In the genomic region with DNA sequence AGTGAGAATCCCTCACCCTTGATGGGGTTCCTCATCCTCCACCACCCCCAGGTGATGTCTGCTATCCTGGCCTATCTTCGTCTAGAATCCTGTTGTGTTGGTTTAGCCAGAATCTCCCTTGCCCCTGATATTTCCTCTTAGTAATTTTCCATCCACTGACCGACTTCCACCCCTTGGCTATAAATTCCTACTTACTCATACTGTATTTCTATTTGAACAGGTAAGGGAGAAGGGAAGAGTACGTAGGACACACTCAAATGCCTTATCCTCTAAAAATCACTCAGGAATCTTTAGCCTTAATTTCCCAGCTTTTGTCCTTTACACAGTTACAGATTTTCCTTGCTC, we compare ENCODE assay signal across 7 cellular contexts. TPM values are rescaled to one million over a fixed set of nuclear protein-coding genes. Genes with fewer than 3 reads are reported as not detected.
A peak's percentile ranks its signal among the peaks of the same experiment; 100 is the strongest.
DNase-seq lines count a peak whose midpoint lies in the region; ATAC-seq lines count a peak whose summit lies in the region.

No MANE protein-coding gene starts in this region.

- H3K4me1 Mint-ChIP-seq in activated T-helper 1 cell treated with anti-CD3 and anti-CD28 coated beads, Interleukin-12 subunit alpha, Interleukin-12 subunit beta, Interleukin-2, Interleukin-4 antibody, amounts not matched to agents 30 ng/mL and 10 ng/mL and 1 ng/mL, durations not matched to agents 14 hours and 24 hours and 36 hours (ENCODE audit: low read depth) = peaks cover 33% of the 10 kb centered on the region
- H3K4me1 Mint-ChIP-seq in stimulated activated naive B cell treated with anti-CD40 and anti-IgM and Interleukin-4, amounts not matched to agents 10 μg/mL and 1 μg/mL and 100 μg/mL, for 72 hours = peaks cover 23 to 39% of the 10 kb centered on the region in 2 donors

- H3K9ac ChIP-seq in iPS-15b (ENCODE audit: low read depth, low read length) = peak overlapping the region; percentile 51

- intact Hi-C loops in activated T-helper 1 cell treated with anti-CD3 and anti-CD28 coated beads, Interleukin-12 subunit alpha, Interleukin-12 subunit beta, Interleukin-2, Interleukin-4 antibody, amounts not matched to agents 30 ng/mL and 10 ng/mL and 1 ng/mL, durations not matched to agents 14 hours and 24 hours and 36 hours (cut with micrococcal nuclease) = no loop called here

- peaks cover 6% of the 10 kb centered on the region for H3K4me1 ChIP-seq in iPS-15b (ENCODE audit: control insufficient read depth, insufficient read depth, low read length)

- H3K4me3 Mint-ChIP-seq in activated T-helper 1 cell treated with anti-CD3 and anti-CD28 coated beads, Interleukin-12 subunit alpha, Interleukin-12 subunit beta, Interleukin-2, Interleukin-4 antibody, amounts not matched to agents 30 ng/mL and 10 ng/mL and 1 ng/mL, durations not matched to agents 14 hours and 24 hours and 36 hours = peak overlapping the region; percentile 84
- H3K4me3 Mint-ChIP-seq in stimulated activated naive B cell treated with anti-CD40 and anti-IgM and Interleukin-4, amounts not matched to agents 10 μg/mL and 1 μg/mL and 100 μg/mL, for 72 hours = peak overlapping the region; percentile 91 to 93

- ATAC-seq in stimulated activated naive B cell treated with anti-CD40 and anti-IgM and Interleukin-4, amounts not matched to agents 10 μg/mL and 1 μg/mL and 100 μg/mL, for 72 hours (replicated peaks) = no peak
- ATAC-seq in GM18498 (IDR thresholded peaks at IDR 0.05; ENCODE audit: unreplicated experiment) = no peak

- H3K27ac Mint-ChIP-seq in activated T-helper 1 cell treated with anti-CD3 and anti-CD28 coated beads, Interleukin-12 subunit alpha, Interleukin-12 subunit beta, Interleukin-2, Interleukin-4 antibody, amounts not matched to agents 30 ng/mL and 10 ng/mL and 1 ng/mL, durations not matched to agents 14 hours and 24 hours and 36 hours = peak overlapping the region; percentile 90
- peak overlapping the region; percentile 96 for H3K27ac Mint-ChIP-seq in stimulated activated naive B cell treated with anti-CD40 and anti-IgM and Interleukin-4, amounts not matched to agents 10 μg/mL and 1 μg/mL and 100 μg/mL, for 72 hours

- H3K4me3 ChIP-seq in iPS-15b (ENCODE audit: low read depth, low read length) = peak overlapping the region; percentile 74

- H3K9me3 Mint-ChIP-seq in activated T-helper 1 cell treated with anti-CD3 and anti-CD28 coated beads, Interleukin-12 subunit alpha, Interleukin-12 subunit beta, Interleukin-2, Interleukin-4 antibody, amounts not matched to agents 30 ng/mL and 10 ng/mL and 1 ng/mL, durations not matched to agents 14 hours and 24 hours and 36 hours = peaks cover 11% of the 10 kb centered on the region
- H3K9me3 Mint-ChIP-seq in stimulated activated naive B cell treated with anti-CD40 and anti-IgM and Interleukin-4, amounts not matched to agents 10 μg/mL and 1 μg/mL and 100 μg/mL, for 72 hours = peaks cover 11 to 12% of the 10 kb centered on the region in 2 donors

- H3K27me3 Mint-ChIP-seq in activated T-helper 1 cell treated with anti-CD3 and anti-CD28 coated beads, Interleukin-12 subunit alpha, Interleukin-12 subunit beta, Interleukin-2, Interleukin-4 antibody, amounts not matched to agents 30 ng/mL and 10 ng/mL and 1 ng/mL, durations not matched to agents 14 hours and 24 hours and 36 hours (ENCODE audit: insufficient read depth) = no peaks in the 10 kb centered on the region
- H3K27me3 Mint-ChIP-seq in stimulated activated naive B cell treated with anti-CD40 and anti-IgM and Interleukin-4, amounts not matched to agents 10 μg/mL and 1 μg/mL and 100 μg/mL, for 72 hours = peaks cover 22 to 24% of the 10 kb centered on the region in 2 donors

- H3K36me3 ChIP-seq in iPS-15b (ENCODE audit: control insufficient read depth, insufficient read depth, low read length) = peaks cover 2% of the 10 kb centered on the region

- peaks cover 15% of the 10 kb centered on the region for H3K27me3 ChIP-seq in iPS-15b (ENCODE audit: control insufficient read depth, insufficient read depth, low read length)

- H3K36me3 Mint-ChIP-seq in activated T-helper 1 cell treated with anti-CD3 and anti-CD28 coated beads, Interleukin-12 subunit alpha, Interleukin-12 subunit beta, Interleukin-2, Interleukin-4 antibody, amounts not matched to agents 30 ng/mL and 10 ng/mL and 1 ng/mL, durations not matched to agents 14 hours and 24 hours and 36 hours (ENCODE audit: low read depth) = peaks cover 28% of the 10 kb centered on the region
- peaks cover 22 to 29% of the 10 kb centered on the region in 2 donors for H3K36me3 Mint-ChIP-seq in stimulated activated naive B cell treated with anti-CD40 and anti-IgM and Interleukin-4, amounts not matched to agents 10 μg/mL and 1 μg/mL and 100 μg/mL, for 72 hours

- no peaks in the 10 kb centered on the region for H3K9me3 ChIP-seq in iPS-15b (ENCODE audit: control insufficient read depth, insufficient read depth, low read length)

- peak; percentile 7 for DNase-seq in HPDE6-E6E7 (ENCODE audit: extremely low spot score)
- DNase-seq in activated T-helper 1 cell treated with anti-CD3 and anti-CD28 coated beads, Interleukin-12 subunit alpha, Interleukin-12 subunit beta, Interleukin-2, Interleukin-4 antibody, amounts not matched to agents 30 ng/mL and 10 ng/mL and 1 ng/mL, durations not matched to agents 14 hours and 24 hours and 36 hours (ENCODE audit: low spot score) = no peak
- no peak for DNase-seq in stimulated activated naive B cell treated with anti-CD40 and anti-IgM and Interleukin-4, amounts not matched to agents 10 μg/mL and 1 μg/mL and 100 μg/mL, for 72 hours
- no peak for DNase-seq in occipital lobe (lab: John Stamatoyannopoulos, UW)
- DNase-seq in NCI-H2227 treated with DMSO at 0.1 percent for 48 hours (lab: John Stamatoyannopoulos, UW) = no peak

RNA-seq across cellular contexts. Expression of a gene that starts 0.7 kb away (rescaled TPM):
- total RNA-seq in activated T-helper 1 cell treated with anti-CD3 and anti-CD28 coated beads, Interleukin-12 subunit alpha, Interleukin-12 subunit beta, Interleukin-2, Interleukin-4 antibody, amounts not matched to agents 30 ng/mL and 10 ng/mL and 1 ng/mL, durations not matched to agents 14 hours and 24 hours and 36 hours = 73.0 and 75.3 TPM in 2 replicates
- total RNA-seq in occipital lobe = 64.3 TPM
